Comparison of ENCODE assay signal across 26 cellular contexts in genomic region chr1:59406437-59407164, GRCh38.
"Had no signal": no experiment of that assay in that cellular context is flagged by ENCODE, and none has a peak within 500 bp of the region (broad histone marks: within the 10 kb centered on the region; RNA-seq: fewer than 3 reads in every experiment).

No MANE protein-coding gene starts in this region.

- H3K4me1 ChIP-seq: breast epithelium had no signal

- H3K4me3 ChIP-seq: breast epithelium, SK-N-MC had no signal

- DNase-seq: activated CD4-positive, alpha-beta T cell treated with anti-CD3 and anti-CD28 coated beads for 36 hours; activated CD4-positive, alpha-beta T cell treated with anti-CD3 and anti-CD28 coated beads, Interleukin-2, amount 50 U/mL, for 1 hour; activated CD8-positive, alpha-beta memory T cell treated with anti-CD3 and anti-CD28 coated beads, Interleukin-2, amount 50 U/mL, for 4 hours; activated CD8-positive, alpha-beta T cell treated with anti-CD3 and anti-CD28 coated beads for 36 hours; activated naive CD4-positive, alpha-beta T cell treated with anti-CD3 and anti-CD28 coated beads, Interleukin-2, amount 50 U/mL, for 16 hours; activated naive CD8-positive, alpha-beta T cell treated with anti-CD3 and anti-CD28 coated beads, Interleukin-2, amount 10 ng/mL, durations not matched to agents 7 days and 5 days; activated T-cell treated with anti-CD3 and anti-CD28 coated beads, Interleukin-2, amount 50 U/mL, for 1 hour; aorta; caudate nucleus; NCI-H1092; NCI-H1417; NCI-H1694; NCI-H2029; NCI-H2107; NCI-H226; NCI-H526; NCI-H774; NK-92 treated with Interleukin-12 subunit alpha and Interleukin-12 subunit beta, amount 100 ng/mL, for 24 hours; OCI-M1; RPMI8226; T-helper 1 cell had no signal

- ATAC-seq: activated CD4-positive, alpha-beta T cell treated with anti-CD3 and anti-CD28 coated beads for 36 hours; activated CD8-positive, alpha-beta T cell treated with anti-CD3 and anti-CD28 coated beads for 36 hours; Panc1; Right ventricle myocardium inferior had no signal

- H3K36me3 ChIP-seq: breast epithelium had no signal

- H3K27me3 ChIP-seq: breast epithelium had no signal

- H3K27ac ChIP-seq: breast epithelium, SK-N-MC, VCaP had no signal

- H3K9me3 ChIP-seq: breast epithelium had no signal
